ENCODE assay signal across 9 cellular contexts in genomic region chr6:91276315-91276714, GRCh38.
DNase-seq lines count a peak whose midpoint lies in the region; ATAC-seq, FAIRE-seq and TF ChIP-seq lines count a peak whose summit lies in the region.
"Had no signal": no experiment of that assay in that cellular context is flagged by ENCODE, and none has a peak within 500 bp of the region (broad histone marks: within the 10 kb centered on the region; RNA-seq: fewer than 3 reads in every experiment).

No MANE protein-coding gene starts in this region.

- no peak overlapping the region for H4K8ac ChIP-seq in IMR-90 (ENCODE audit: low read depth in 2 of 2, low read length in 2 of 2)

- intact Hi-C loops in left ventricle myocardium inferior (cut with micrococcal nuclease), result no loop called here
- intact Hi-C loops in heart right ventricle (cut with DNase I), result no loop called here
- intact Hi-C loops in IMR-90 (cut with micrococcal nuclease), result loop anchor here (5.0 kb wide), 1 partner anchor 194 kb away; no protein-coding TSS in a partner anchor
- intact Hi-C loops in naive thymus-derived CD4-positive, alpha-beta T cell (cut with micrococcal nuclease), result no loop called here

- FAIRE-seq in urothelium cell line (lab: Jason Lieb, UNC), result no peak

- H3K9me1 ChIP-seq in IMR-90 (ENCODE audit: insufficient read depth, low read length), result no peaks in the 10 kb centered on the region

- H2BK120ac ChIP-seq in IMR-90 (ENCODE audit: low read depth, low read length), result no peak overlapping the region

- no peak for TF ChIP-seq POLR2A in IMR-90 (IDR thresholded peaks at IDR 0.05; ENCODE audit: low read depth, low read length)

- no peak overlapping the region for H3K4me2 ChIP-seq in IMR-90 (ENCODE audit: low read depth, low read length)

- no peaks in the 10 kb centered on the region for H3K79me1 ChIP-seq in IMR-90 (ENCODE audit: low read depth in 1 of 2, low read length in 2 of 2)

- H3K9me3 ChIP-seq in left ventricle myocardium inferior (replicated peaks), result peaks cover 5% of the 10 kb centered on the region
- H3K9me3 ChIP-seq in heart right ventricle, result peaks cover 0 to 4% (median 0%) of the 10 kb centered on the region in 11 donors
- peaks cover 2% of the 10 kb centered on the region; the same call in 1 of the 2 replicates for H3K9me3 ChIP-seq in IMR-90 (ENCODE audit: control insufficient read depth, insufficient read depth, low read length)
- peaks cover 0 to 4% (median 0%) of the 10 kb centered on the region in 3 experiments for H3K9me3 ChIP-seq in naive thymus-derived CD4-positive, alpha-beta T cell (ENCODE audit: control insufficient read depth in 2 of 3, low read length in 3 of 3)
- H3K9me3 ChIP-seq: body of pancreas had no signal

- no peak overlapping the region for H3K56ac ChIP-seq in IMR-90 (ENCODE audit: extremely low read depth, insufficient read depth, low read length)

- dilution Hi-C loops in IMR-90 (cut with HindIII; ENCODE audit: low sequenced_read_pairs, unreplicated experiment), result no loop called here

- H2AK5ac ChIP-seq in IMR-90 (ENCODE audit: low read depth, low read length), result no peak overlapping the region

- H3K9me3 Mint-ChIP-seq in naive thymus-derived CD4-positive, alpha-beta T cell, result peaks cover 0 to 7% (median 3%) of the 10 kb centered on the region in 11 donors

- H2AFZ ChIP-seq in IMR-90 (replicated peaks; ENCODE audit: low read length, poor library complexity), result no peak overlapping the region

- peaks cover 0 to 4% (median 0%) of the 10 kb centered on the region in 5 donors for H3K27me3 Mint-ChIP-seq in naive thymus-derived CD4-positive, alpha-beta T cell

- no peak overlapping the region for H3K4me3 Mint-ChIP-seq in naive thymus-derived CD4-positive, alpha-beta T cell

- CTCF ChIA-PET in IMR-90 (lab: Yijun Ruan, JAX), result interaction anchor here (0.9 to 1.8 kb wide), 5 partner anchors 9 to 618 kb away, joined by 3 to 5 read pairs (median 3); no protein-coding TSS in a partner anchor
- CTCF ChIA-PET in naive thymus-derived CD4-positive, alpha-beta T cell (lab: Charles Lee), result no interaction called here

- H4K91ac ChIP-seq in IMR-90 (ENCODE audit: insufficient read depth, low read depth, low read length), result no peak overlapping the region

- no peak overlapping the region for H2AK9ac ChIP-seq in IMR-90 (replicated peaks; ENCODE audit: low read depth, low read length, poor library complexity)

- H3K36me3 ChIP-seq in left ventricle myocardium inferior (no peaks in the 10 kb centered on the region), heart right ventricle (no peaks in the 10 kb centered on the region), IMR-90 (ENCODE audit: control insufficient read depth, insufficient read depth, low read length) (no peaks in the 10 kb centered on the region)
- no peaks in the 10 kb centered on the region for H3K36me3 ChIP-seq in naive thymus-derived CD4-positive, alpha-beta T cell (ENCODE audit: control insufficient read depth in 2 of 3, insufficient read depth in 3 of 3, low read length in 3 of 3)

- no peak overlapping the region for H3K23ac ChIP-seq in IMR-90 (ENCODE audit: low read depth, low read length)

- TF ChIP-seq CTCF in left ventricle myocardium inferior (IDR thresholded peaks at IDR 0.05; ENCODE audit: borderline replicate concordance), result peak; percentile 38
- peak in 4 of 9 donors; percentile 20 to 34 (median 32) for TF ChIP-seq CTCF in heart right ventricle (IDR thresholded peaks at IDR 0.05)
- TF ChIP-seq CTCF in IMR-90 (conservative IDR thresholded peaks at IDR 0.05; ENCODE audit: low read depth, low read length), result peak; percentile 32
- TF ChIP-seq CTCF in WI38 (IDR thresholded peaks at IDR 0.05; ENCODE audit: low read depth, low read length), result peak; percentile 19; the same call in 1 of the 2 replicates

- no peak overlapping the region for H3K4ac ChIP-seq in IMR-90 (ENCODE audit: low read depth, low read length)

- H3K9ac ChIP-seq in IMR-90 (ENCODE audit: low read depth, low read length), result no peak overlapping the region

- no peak overlapping the region for H3K27ac Mint-ChIP-seq in naive thymus-derived CD4-positive, alpha-beta T cell

- H3K4me3 ChIP-seq in left ventricle myocardium inferior, result no peak overlapping the region
- H3K4me3 ChIP-seq in heart right ventricle, result no peak overlapping the region
- H3K4me3 ChIP-seq in IMR-90 (ENCODE audit: insufficient read depth, low read depth, low read length), result no peak overlapping the region
- no peak overlapping the region for H3K4me3 ChIP-seq in WI38 (ENCODE audit: low read depth, low read length)
- no peak overlapping the region for H3K4me3 ChIP-seq in naive thymus-derived CD4-positive, alpha-beta T cell (ENCODE audit: low read length)
- H3K4me3 ChIP-seq: body of pancreas had no signal

- H3K18ac ChIP-seq in IMR-90 (ENCODE audit: low read depth, low read length), result no peak overlapping the region

- TF ChIP-seq RAD21 in IMR-90 (IDR thresholded peaks at IDR 0.05; ENCODE audit: low read length), result peak; percentile 34; the same call in 1 of the 2 replicates

- H3K4me1 ChIP-seq in left ventricle myocardium inferior, result no peaks in the 10 kb centered on the region
- no peaks in the 10 kb centered on the region for H3K4me1 ChIP-seq in heart right ventricle
- no peaks in the 10 kb centered on the region for H3K4me1 ChIP-seq in IMR-90 (ENCODE audit: control insufficient read depth, insufficient read depth, low read length)
- H3K4me1 ChIP-seq in naive thymus-derived CD4-positive, alpha-beta T cell (ENCODE audit: control insufficient read depth in 2 of 2, insufficient read depth in 2 of 2, low read length in 2 of 2), result no peaks in the 10 kb centered on the region
- H3K4me1 ChIP-seq: body of pancreas had no signal

- no peaks in the 10 kb centered on the region for H3K36me3 Mint-ChIP-seq in naive thymus-derived CD4-positive, alpha-beta T cell

- no peaks in the 10 kb centered on the region for H3K27me3 ChIP-seq in left ventricle myocardium inferior (ENCODE audit: low read depth)
- no peaks in the 10 kb centered on the region for H3K27me3 ChIP-seq in heart right ventricle
- no peaks in the 10 kb centered on the region for H3K27me3 ChIP-seq in IMR-90 (ENCODE audit: control insufficient read depth, insufficient read depth, low read length)
- no peaks in the 10 kb centered on the region for H3K27me3 ChIP-seq in naive thymus-derived CD4-positive, alpha-beta T cell (ENCODE audit: control insufficient read depth in 2 of 2, insufficient read depth in 2 of 2, low read length in 2 of 2)
- H3K27me3 ChIP-seq: body of pancreas had no signal

- no peak overlapping the region for H2BK20ac ChIP-seq in IMR-90 (ENCODE audit: low read depth, low read length)

- no peak overlapping the region for H2BK15ac ChIP-seq in IMR-90 (ENCODE audit: low read depth, low read length)

- H4K5ac ChIP-seq in IMR-90 (ENCODE audit: low read depth, low read length), result no peak overlapping the region

- no TSS peak for BruUV-seq in IMR-90 (replicated peaks; lab: Mats Ljungman, UMichigan)

- no peaks in the 10 kb centered on the region for H3K4me1 Mint-ChIP-seq in naive thymus-derived CD4-positive, alpha-beta T cell

- H4K20me1 ChIP-seq in IMR-90 (ENCODE audit: insufficient read depth, low read length), result no peaks in the 10 kb centered on the region

- POLR2A ChIA-PET in IMR-90 (lab: Charles Lee; ENCODE audit: unreplicated experiment), result no interaction called here
- POLR2A ChIA-PET in naive thymus-derived CD4-positive, alpha-beta T cell (lab: Charles Lee), result no interaction called here

- H2BK5ac ChIP-seq in IMR-90 (ENCODE audit: low read depth, low read length, poor library complexity, severe bottlenecking), result no peak overlapping the region

- DNase-seq in left ventricle myocardium inferior (no peak), heart right ventricle (no peak), IMR-90 (peak; percentile 4), urothelium cell line (ENCODE audit: low spot score) (peak; percentile 12), NCI-H1694 treated with DMSO at 0.1 percent for 48 hours (lab: John Stamatoyannopoulos, UW) (no peak)
- no peak for DNase-seq in naive thymus-derived CD4-positive, alpha-beta T cell
- DNase-seq: body of pancreas had no signal

- WGBS in heart right ventricle, 2 donors, result 43 to 73% methylated on average over 2 of the region's 2 CpGs
- no CpG with 5 or more reads among the region's 2 CpGs for WGBS in IMR-90 (ENCODE audit: extremely low coverage in 2 of 2, insufficient read length in 1 of 2), 2 experiments

- ATAC-seq in heart right ventricle (no peak), IMR-90 (ENCODE audit: low read depth) (peak; percentile 68), HG03378 (IDR thresholded peaks at IDR 0.05; ENCODE audit: unreplicated experiment) (no peak)
- no peak for ATAC-seq in naive thymus-derived CD4-positive, alpha-beta T cell
- ATAC-seq: body of pancreas had no signal

- no peak overlapping the region for H3K14ac ChIP-seq in IMR-90 (replicated peaks; ENCODE audit: low read depth, low read length)

- in situ Hi-C loops in IMR-90 (cut with MboI; ENCODE audit: low sequenced_read_pairs), result no loop called here

- H3K27ac ChIP-seq in left ventricle myocardium inferior (replicated peaks) (no peak overlapping the region), heart right ventricle (no peak overlapping the region), IMR-90 (ENCODE audit: insufficient read depth, low read length) (no peak overlapping the region)
- no peak overlapping the region for H3K27ac ChIP-seq in naive thymus-derived CD4-positive, alpha-beta T cell (ENCODE audit: low read depth, low read length)
- H3K27ac ChIP-seq: body of pancreas had no signal

TF ChIP-seq in IMR-90, 13 proteins besides CTCF, POLR2A, EP300 and RAD21:
- no peak for TF ChIP-seq BHLHE40 (IDR thresholded peaks at IDR 0.05; ENCODE audit: low read depth, low read length)
- TF ChIP-seq MXI1 (IDR thresholded peaks at IDR 0.05; ENCODE audit: borderline replicate concordance, low read depth, low read length), result no peak
- TF ChIP-seq SMC3 (IDR thresholded peaks at IDR 0.05; ENCODE audit: low read depth, low read length), result peak; percentile 23; the same call in 1 of the 2 replicates
- TF ChIP-seq RFX5 (IDR thresholded peaks at IDR 0.05; ENCODE audit: low read depth, low read length), result no peak
- no peak for TF ChIP-seq ELK1 (IDR thresholded peaks at IDR 0.05; ENCODE audit: borderline replicate concordance, low read depth, low read length)
- no peak for TF ChIP-seq CEBPB (IDR thresholded peaks at IDR 0.05; ENCODE audit: low read depth, low read length)
TF ChIP-seq in IMR-90: peak in this region for 1.

Comparison
In these comparisons a context has a peak if more than half of its experiments do, and no peak if none do; other contexts are left out.
1. DNase-seq: peak in IMR-90 (single experiment) and urothelium cell line (single experiment); none in left ventricle myocardium inferior (single experiment), heart right ventricle (0 of 2), naive thymus-derived CD4-positive, alpha-beta T cell (0 of 9) and NCI-H1694 treated with DMSO at 0.1 percent for 48 hours (single experiment).